18 cellular contexts compared by ENCODE assay signal in genomic region chr6:24193364-24193763, GRCh38.
"Had no signal": no experiment of that assay in that cellular context is flagged by ENCODE, and none has a peak within 500 bp of the region (broad histone marks: within the 10 kb centered on the region; RNA-seq: fewer than 3 reads in every experiment).

No MANE protein-coding gene starts in this region.

- H3K9me3 ChIP-seq: esophagus muscularis mucosa, heart left ventricle, left ventricle myocardium inferior, lower lobe of right lung, mucosa of descending colon had no signal

- H3K36me3 ChIP-seq: esophagus muscularis mucosa, gastroesophageal sphincter, heart left ventricle, left ventricle myocardium inferior, lower lobe of right lung had no signal

- H3K27me3 ChIP-seq: esophagus muscularis mucosa, foreskin keratinocyte, gastroesophageal sphincter had no signal

- H3K27ac Mint-ChIP-seq: mesothelial cell of epicardium; naive thymus-derived CD8-positive, alpha-beta T cell had no signal

- H3K27ac ChIP-seq: coronary artery, dorsolateral prefrontal cortex, esophagus muscularis mucosa, foreskin keratinocyte, gastroesophageal sphincter, heart left ventricle, left ventricle myocardium inferior, lower lobe of right lung had no signal

- H3K9me3 Mint-ChIP-seq: naive thymus-derived CD8-positive, alpha-beta T cell had no signal

- H3K4me1 ChIP-seq: esophagus muscularis mucosa, foreskin keratinocyte, gastroesophageal sphincter, heart left ventricle, left ventricle myocardium inferior, lower lobe of right lung had no signal

- H3K4me3 ChIP-seq: coronary artery, dorsolateral prefrontal cortex, esophagus muscularis mucosa, gastroesophageal sphincter, heart left ventricle, left ventricle myocardium inferior, lower lobe of right lung, mucosa of descending colon had no signal

- H3K4me3 Mint-ChIP-seq: mesothelial cell of epicardium; naive B cell; naive thymus-derived CD8-positive, alpha-beta T cell had no signal

- DNase-seq: dermis blood vessel endothelial cell; dorsolateral prefrontal cortex; effector CD4-positive, alpha-beta T cell; effector memory CD4-positive, alpha-beta T cell; foreskin keratinocyte; heart left ventricle; hippocampal formation; left colon; left ventricle myocardium inferior; lower lobe of right lung; mesenchymal stem cell; mucosa of descending colon; naive B cell; naive thymus-derived CD8-positive, alpha-beta T cell had no signal

- H3K36me3 Mint-ChIP-seq: mesothelial cell of epicardium; naive B cell; naive thymus-derived CD8-positive, alpha-beta T cell had no signal

- H3K4me1 Mint-ChIP-seq: naive B cell; naive thymus-derived CD8-positive, alpha-beta T cell had no signal
